ENCODE assay signal across 8 cellular contexts in genomic region chr17:6654816-6655731, GRCh38. TPM values are rescaled to one million over a fixed set of nuclear protein-coding genes. Genes with fewer than 3 reads are reported as not detected.
A peak's percentile ranks its signal among the peaks of the same experiment; 100 is the strongest.
DNase-seq lines count a peak whose midpoint lies in the region; ATAC-seq, FAIRE-seq and TF ChIP-seq lines count a peak whose summit lies in the region.

No MANE protein-coding gene starts in this region.

- FAIRE-seq in K562 (lab: Jason Lieb, UNC): no peak

- peak overlapping the region in 5 of 10 experiments; percentile 7 to 38 (median 21); a peak in 5 of 20 replicates for H3K4me3 ChIP-seq in BLaER1 treated with 17β-estradiol and CSF1 and Interleukin-3, amounts not matched to agents 10 nM and 100 nM
- H3K4me3 ChIP-seq in K562 (no peak overlapping the region), left lung (no peak overlapping the region)

- in situ Hi-C loops in K562 (cut with MboI): no loop called here

- H3K4me1 ChIP-seq in BLaER1 treated with 17β-estradiol and CSF1 and Interleukin-3, amounts not matched to agents 10 nM and 100 nM: peaks cover 44 to 58% (median 50%) of the 10 kb centered on the region in 10 experiments
- H3K4me1 ChIP-seq in K562 (replicated peaks in 1 of 2; ENCODE audit: control insufficient read depth in 2 of 2, insufficient read depth in 2 of 2, low read length in 2 of 2): peaks cover 12 to 14% of the 10 kb centered on the region in 2 experiments; a peak in 4 of 5 replicates
- H3K4me1 ChIP-seq in left lung: peaks cover 6 to 16% of the 10 kb centered on the region in 2 donors

- no peak for TF ChIP-seq EP300 in K562 (IDR thresholded peaks at IDR 0.05; ENCODE audit: low read length)

- TF ChIP-seq POLR2A in K562 (conservative IDR thresholded peaks at IDR 0.05): no peak

- H3K9me3 ChIP-seq in BLaER1 treated with 17β-estradiol and CSF1 and Interleukin-3, amounts not matched to agents 10 nM and 100 nM (replicated peaks in 1 of 11): no peaks in the 10 kb centered on the region
- H3K9me3 ChIP-seq in K562 (replicated peaks; ENCODE audit: control insufficient read depth, insufficient read depth, low read depth, low read length): no peaks in the 10 kb centered on the region
- no peaks in the 10 kb centered on the region for H3K9me3 ChIP-seq in left lung

- H3K4me2 ChIP-seq in BLaER1 treated with 17β-estradiol and CSF1 and Interleukin-3, amounts not matched to agents 10 nM and 100 nM: peak overlapping the region; percentile 43 to 77 (median 62)
- no peak overlapping the region for H3K4me2 ChIP-seq in K562 (ENCODE audit: insufficient read depth, low read length)

- peaks cover 1% of the 10 kb centered on the region for H3K9me1 ChIP-seq in K562 (ENCODE audit: control insufficient read depth, insufficient read depth, low read length)

- DNase-seq in NCI-H1092 treated with DMSO at 0.1 percent for 48 hours (lab: John Stamatoyannopoulos, UW) (peak; percentile 9), K562 (ENCODE audit: extremely low read depth in 1 of 4, low spot score in 3 of 4) (no peak), left lung (peak; percentile 71 to 75), NCI-H226 (no peak), DMS114 treated with DMSO at 0.1 percent for 48 hours (lab: John Stamatoyannopoulos, UW; ENCODE audit: unreplicated experiment) (no peak)
- DNase-seq in activated CD4-positive, CD25-positive, alpha-beta regulatory T cell (lab: John Stamatoyannopoulos, UW): no peak

- no peak for ATAC-seq in K562
- ATAC-seq in left lung: peak; percentile 54
- ATAC-seq in HG03196 (IDR thresholded peaks at IDR 0.05; ENCODE audit: unreplicated experiment): no peak

- TF ChIP-seq RAD21 in K562 (CRISPR knock-in tag; conservative IDR thresholded peaks at IDR 0.05 in 1 of 2, IDR thresholded peaks at IDR 0.05 in 1 of 2): no peak

- BruUV-seq in K562 (replicated peaks; lab: Mats Ljungman, UMichigan): no TSS peak

- peaks cover 53 to 73% (median 68%) of the 10 kb centered on the region in 11 experiments for H3K27me3 ChIP-seq in BLaER1 treated with 17β-estradiol and CSF1 and Interleukin-3, amounts not matched to agents 10 nM and 100 nM
- H3K27me3 ChIP-seq in K562 (ENCODE audit: control insufficient read depth in 2 of 2, insufficient read depth in 2 of 2, low read length in 2 of 2) (peaks cover 0 to 15% of the 10 kb centered on the region in 2 experiments; a peak in 2 of 5 replicates), left lung (peaks cover 18 to 65% of the 10 kb centered on the region in 2 donors)

- H3K27ac ChIP-seq in BLaER1 treated with 17β-estradiol and CSF1 and Interleukin-3, amounts not matched to agents 10 nM and 100 nM: no peak overlapping the region
- no peak overlapping the region for H3K27ac ChIP-seq in K562 (ENCODE audit: extremely low read depth, low read depth, low read length)
- no peak overlapping the region for H3K27ac ChIP-seq in left lung

- WGBS in K562 (ENCODE audit: insufficient coverage, low coverage, missing lambda C conversion rate): 45% methylated on average over 26 of the region's 47 CpGs

- peaks cover 0 to 13% (median 11%) of the 10 kb centered on the region in 11 experiments; a peak in 14 of 22 replicates for H4K20me1 ChIP-seq in BLaER1 treated with 17β-estradiol and CSF1 and Interleukin-3, amounts not matched to agents 10 nM and 100 nM
- no peaks in the 10 kb centered on the region; the same call in 1 of the 2 replicates for H4K20me1 ChIP-seq in K562 (replicated peaks; ENCODE audit: control insufficient read depth, insufficient read depth, low read length)

- no peak overlapping the region for H2AFZ ChIP-seq in K562 (ENCODE audit: low read depth, low read length)

- intact Hi-C loops in K562 (cut with micrococcal nuclease) (no loop called here), left lung (cut with DNase I) (no loop called here)

- peaks cover 14% of the 10 kb centered on the region for H3K79me2 ChIP-seq in K562 (ENCODE audit: control insufficient read depth, insufficient read depth, low read length)

- POLR2A ChIA-PET in K562 (lab: Yijun Ruan, JAX): interaction anchor here (0.6 kb wide), 1 partner anchor 831 kb away, joined by 4 read pairs; no protein-coding TSS in a partner anchor

- TF ChIP-seq CTCF in K562 (IDR thresholded peaks at IDR 0.05 in 2 of 3, conservative IDR thresholded peaks at IDR 0.05 in 1 of 3; ENCODE audit: insufficient read depth in 2 of 3, low read depth in 1 of 3, low read length in 3 of 3) (no peak), left lung (IDR thresholded peaks at IDR 0.05) (no peak)

- CTCF ChIA-PET in K562 (lab: Yijun Ruan, JAX; ENCODE audit: low intra/inter-chr PET ratio): no interaction called here

- H3K36me3 ChIP-seq in BLaER1 treated with 17β-estradiol and CSF1 and Interleukin-3, amounts not matched to agents 10 nM and 100 nM: no peaks in the 10 kb centered on the region
- H3K36me3 ChIP-seq in K562 (ENCODE audit: control insufficient read depth, insufficient read depth, low read length): peaks cover 3% of the 10 kb centered on the region; the same call in 2 of the 3 replicates
- no peaks in the 10 kb centered on the region for H3K36me3 ChIP-seq in left lung

- H3K9ac ChIP-seq in BLaER1 treated with 17β-estradiol and CSF1 and Interleukin-3, amounts not matched to agents 10 nM and 100 nM: no peak overlapping the region
- H3K9ac ChIP-seq in K562 (ENCODE audit: insufficient read depth in 1 of 2, low read depth in 2 of 2, low read length in 2 of 2): no peak overlapping the region

RNA-seq across cellular contexts. Expression of gene C17orf100, which starts 3.5 kb away (rescaled TPM):
- total RNA-seq in K562 (2011; cell fraction: chromatin; rRNA removed; ENCODE audit: low replicate concordance): 0.97 and 1.4 TPM in 2 replicates
- total RNA-seq in K562 (2011; cell fraction: nucleolus; rRNA removed): 1.3 and 1.6 TPM in 2 replicates
- total RNA-seq in K562 (2011; cell fraction: nucleoplasm; rRNA removed): 0.44 and 0.99 TPM in 2 replicates
- 0.14 and 1.2 TPM in 2 replicates for total RNA-seq in K562 (2014; rRNA removed)
- 0.40 and 0.45 TPM in 2 replicates for total RNA-seq in K562 (2014; rRNA removed; fragmentation: Illumina TruSeq; extraction: Trizol)
- 0.43 and 0.49 TPM in 2 replicates for total RNA-seq in K562 (2015; rRNA removed; fragmentation: Illumina TruSeq; extraction: Trizol)
- total RNA-seq in K562 (2021): 0.60 and 0.82 TPM in 2 replicates
- 0.31 and 0.77 TPM in 2 replicates for polyA plus RNA-seq in K562 (2011; rRNA removed)
- 0.29 and 1.7 TPM in 2 replicates for polyA plus RNA-seq in K562 (2011; cell fraction: cytosol; rRNA removed)
- polyA plus RNA-seq in K562 (2011; cell fraction: nucleus; rRNA removed): 0.52 and 1.00 TPM in 2 replicates
- 0.74 and 1.9 TPM in 2 replicates for polyA plus RNA-seq in K562 (2012)
- polyA plus RNA-seq in K562 (2014; fragmentation: Illumina TruSeq; extraction: Trizol): 0.62 and 0.69 TPM in 2 replicates
- polyA plus RNA-seq in K562 (2014; fragmentation: Nextera tagmentation; extraction: Ambion mirVana): under 1 TPM; 0.04 to 0.11 TPM
- polyA plus RNA-seq in K562 (2014; rRNA removed): 1.7 and 1.8 TPM in 2 replicates
- polyA minus RNA-seq in K562 (2011; rRNA and poly(A)+ RNA removed): 0.21 and 0.42 TPM in 2 replicates
- not detected in 2 replicates for polyA minus RNA-seq in K562 (2011; cell fraction: cytosol; rRNA and poly(A)+ RNA removed)
- polyA minus RNA-seq in K562 (2011; cell fraction: nucleus; rRNA and poly(A)+ RNA removed): 0.56 and 0.81 TPM in 2 replicates
- total RNA-seq in left lung: 1 to 10 TPM; 1.3 to 2.2 TPM

RNA-seq across cellular contexts. Expression of gene MED31, which starts 3.7 kb away (rescaled TPM):
- 8.9 and 17.3 TPM in 2 replicates for total RNA-seq in K562 (2011; cell fraction: chromatin; rRNA removed; ENCODE audit: low replicate concordance)
- total RNA-seq in K562 (2011; cell fraction: nucleolus; rRNA removed): 6.3 and 7.8 TPM in 2 replicates
- total RNA-seq in K562 (2011; cell fraction: nucleoplasm; rRNA removed): 13.3 and 16.6 TPM in 2 replicates
- total RNA-seq in K562 (2014; rRNA removed): 6.4 and 10.5 TPM in 2 replicates
- 15.8 and 16.9 TPM in 2 replicates for total RNA-seq in K562 (2014; rRNA removed; fragmentation: Illumina TruSeq; extraction: Trizol)
- 13.7 and 14.6 TPM in 2 replicates for total RNA-seq in K562 (2015; rRNA removed; fragmentation: Illumina TruSeq; extraction: Trizol)
- 14.0 and 17.9 TPM in 2 replicates for total RNA-seq in K562 (2021)
- 24.2 and 29.1 TPM in 2 replicates for polyA plus RNA-seq in K562 (2011; rRNA removed)
- 8.8 and 11.3 TPM in 2 replicates for polyA plus RNA-seq in K562 (2011; cell fraction: cytosol; rRNA removed)
- polyA plus RNA-seq in K562 (2011; cell fraction: nucleus; rRNA removed): 9.9 and 13.1 TPM in 2 replicates
- polyA plus RNA-seq in K562 (2012): 11.1 and 14.0 TPM in 2 replicates
- polyA plus RNA-seq in K562 (2014; fragmentation: Illumina TruSeq; extraction: Trizol): 10.8 and 10.9 TPM in 2 replicates
- polyA plus RNA-seq in K562 (2014; fragmentation: Nextera tagmentation; extraction: Ambion mirVana): 10 to 100 TPM; 35.7 to 39.9 TPM
- 9.8 and 12.3 TPM in 2 replicates for polyA plus RNA-seq in K562 (2014; rRNA removed)
- polyA minus RNA-seq in K562 (2011; rRNA and poly(A)+ RNA removed): 7.6 and 8.9 TPM in 2 replicates
- 0.48 and 2.0 TPM in 2 replicates for polyA minus RNA-seq in K562 (2011; cell fraction: cytosol; rRNA and poly(A)+ RNA removed)
- 11.4 and 18.2 TPM in 2 replicates for polyA minus RNA-seq in K562 (2011; cell fraction: nucleus; rRNA and poly(A)+ RNA removed)
- 10 to 100 TPM; 19.1 to 26.8 TPM for total RNA-seq in left lung

RNA-seq across cellular contexts. Expression of gene TXNDC17, which starts 14.2 kb away (rescaled TPM):
- total RNA-seq in K562 (2011; cell fraction: chromatin; rRNA removed; ENCODE audit: low replicate concordance): 11.8 and 12.1 TPM in 2 replicates
- total RNA-seq in K562 (2011; cell fraction: nucleolus; rRNA removed): 21.5 and 31.7 TPM in 2 replicates
- total RNA-seq in K562 (2011; cell fraction: nucleoplasm; rRNA removed): 21.9 and 22.7 TPM in 2 replicates
- 111 and 164 TPM in 2 replicates for total RNA-seq in K562 (2014; rRNA removed)
- total RNA-seq in K562 (2014; rRNA removed; fragmentation: Illumina TruSeq; extraction: Trizol): 141 and 144 TPM in 2 replicates
- total RNA-seq in K562 (2015; rRNA removed; fragmentation: Illumina TruSeq; extraction: Trizol): 164 and 179 TPM in 2 replicates
- total RNA-seq in K562 (2021): 108 and 126 TPM in 2 replicates
- 244 and 357 TPM in 2 replicates for polyA plus RNA-seq in K562 (2011; rRNA removed)
- 221 and 252 TPM in 2 replicates for polyA plus RNA-seq in K562 (2011; cell fraction: cytosol; rRNA removed)
- polyA plus RNA-seq in K562 (2011; cell fraction: nucleus; rRNA removed): 78.2 and 87.1 TPM in 2 replicates
- polyA plus RNA-seq in K562 (2012): 102 and 310 TPM in 2 replicates
- polyA plus RNA-seq in K562 (2014; fragmentation: Illumina TruSeq; extraction: Trizol): 155 and 201 TPM in 2 replicates
- 100 to 1,000 TPM; 758 to 759 TPM for polyA plus RNA-seq in K562 (2014; fragmentation: Nextera tagmentation; extraction: Ambion mirVana)
- polyA plus RNA-seq in K562 (2014; rRNA removed): 236 and 245 TPM in 2 replicates
- polyA minus RNA-seq in K562 (2011; rRNA and poly(A)+ RNA removed): 48.5 and 52.5 TPM in 2 replicates
- 36.5 and 37.0 TPM in 2 replicates for polyA minus RNA-seq in K562 (2011; cell fraction: cytosol; rRNA and poly(A)+ RNA removed)
- polyA minus RNA-seq in K562 (2011; cell fraction: nucleus; rRNA and poly(A)+ RNA removed): 14.8 and 22.0 TPM in 2 replicates
- 100 to 1,000 TPM in 1 of 2 donors, 10 to 100 TPM in 1; 93.1 to 102 TPM for total RNA-seq in left lung

RNA-seq across cellular contexts. Expression of gene KIAA0753, which starts 14.6 kb away (rescaled TPM):
- total RNA-seq in K562 (2011; cell fraction: chromatin; rRNA removed; ENCODE audit: low replicate concordance): 15.6 and 37.4 TPM in 2 replicates
- 8.7 and 12.4 TPM in 2 replicates for total RNA-seq in K562 (2011; cell fraction: nucleolus; rRNA removed)
- total RNA-seq in K562 (2011; cell fraction: nucleoplasm; rRNA removed): 15.1 and 19.5 TPM in 2 replicates
- total RNA-seq in K562 (2014; rRNA removed) (6.0 and 6.9 TPM in 2 replicates), K562 (2014; rRNA removed; fragmentation: Illumina TruSeq; extraction: Trizol) (7.6 and 9.3 TPM in 2 replicates), K562 (2015; rRNA removed; fragmentation: Illumina TruSeq; extraction: Trizol) (8.5 and 9.0 TPM in 2 replicates), K562 (2021) (6.2 and 7.4 TPM in 2 replicates), left lung (10 to 100 TPM; 15.8 to 18.6 TPM)
- polyA plus RNA-seq in K562 (2011; rRNA removed) (3.9 and 6.6 TPM in 2 replicates), K562 (2014; fragmentation: Illumina TruSeq; extraction: Trizol) (6.5 and 7.4 TPM in 2 replicates), K562 (2014; fragmentation: Nextera tagmentation; extraction: Ambion mirVana) (1 to 10 TPM; 2.0 to 3.4 TPM), K562 (2014; rRNA removed) (5.2 and 5.6 TPM in 2 replicates)
- 1.6 and 2.5 TPM in 2 replicates for polyA plus RNA-seq in K562 (2011; cell fraction: cytosol; rRNA removed)
- polyA plus RNA-seq in K562 (2011; cell fraction: nucleus; rRNA removed): 15.2 and 20.1 TPM in 2 replicates
- polyA plus RNA-seq in K562 (2012): 5.6 and 6.6 TPM in 2 replicates
- 5.4 and 5.6 TPM in 2 replicates for polyA minus RNA-seq in K562 (2011; rRNA and poly(A)+ RNA removed)
- polyA minus RNA-seq in K562 (2011; cell fraction: cytosol; rRNA and poly(A)+ RNA removed): 1.9 and 6.6 TPM in 2 replicates
- polyA minus RNA-seq in K562 (2011; cell fraction: nucleus; rRNA and poly(A)+ RNA removed): 10.4 and 14.4 TPM in 2 replicates

RNA-seq across cellular contexts. Expression of gene SLC13A5, which starts 58.1 kb away (rescaled TPM):
- total RNA-seq in K562 (2011; cell fraction: chromatin; rRNA removed; ENCODE audit: low replicate concordance): not detected in 2 replicates
- not detected in 2 replicates for total RNA-seq in K562 (2011; cell fraction: nucleolus; rRNA removed)
- total RNA-seq in K562 (2011; cell fraction: nucleoplasm; rRNA removed): not detected in 2 replicates
- total RNA-seq in K562 (2014; rRNA removed) (not detected in 2 replicates), K562 (2014; rRNA removed; fragmentation: Illumina TruSeq; extraction: Trizol) (not detected in 2 replicates), K562 (2015; rRNA removed; fragmentation: Illumina TruSeq; extraction: Trizol) (not detected in 2 replicates), K562 (2021) (0.04 and 0.09 TPM in 2 replicates), left lung (under 1 TPM in 1 of 2 donors, not detected in 1; 0.17 TPM)
- polyA plus RNA-seq in K562 (2011; rRNA removed) (0.09 TPM in 1 of 2 replicates, not detected in the other), K562 (2014; fragmentation: Illumina TruSeq; extraction: Trizol) (not detected in 2 replicates), K562 (2014; fragmentation: Nextera tagmentation; extraction: Ambion mirVana) (not detected), K562 (2014; rRNA removed) (not detected in 2 replicates)
- polyA plus RNA-seq in K562 (2011; cell fraction: cytosol; rRNA removed): not detected in 2 replicates
- 0.01 TPM in 1 of 2 replicates, not detected in the other for polyA plus RNA-seq in K562 (2011; cell fraction: nucleus; rRNA removed)
- 0.15 TPM in 1 of 2 replicates, not detected in the other for polyA plus RNA-seq in K562 (2012)
- polyA minus RNA-seq in K562 (2011; rRNA and poly(A)+ RNA removed): not detected in 2 replicates
- 3.8 TPM in 1 of 2 replicates, not detected in the other for polyA minus RNA-seq in K562 (2011; cell fraction: cytosol; rRNA and poly(A)+ RNA removed)
- polyA minus RNA-seq in K562 (2011; cell fraction: nucleus; rRNA and poly(A)+ RNA removed): not detected in 2 replicates

Comparison
In these comparisons a context has a peak if more than half of its experiments do, and no peak if none do; other contexts are left out.
1. DNase-seq: peak in NCI-H1092 treated with DMSO at 0.1 percent for 48 hours (single experiment) and left lung (2 of 2); none in K562 (0 of 4), NCI-H226 (single experiment), DMS114 treated with DMSO at 0.1 percent for 48 hours (single experiment) and activated CD4-positive, CD25-positive, alpha-beta regulatory T cell (0 of 4).